In genomic region chr9:104748359-104749031, GRCh38 we compare ENCODE assay signal across 8 cellular contexts. TPM values are rescaled to one million over a fixed set of nuclear protein-coding genes. Genes with fewer than 3 reads are reported as not detected.
DNase-seq lines count a peak whose midpoint lies in the region; ATAC-seq and TF ChIP-seq lines count a peak whose summit lies in the region.

No MANE protein-coding gene starts in this region.

- H3K36me3 Mint-ChIP-seq in activated CD8-positive, alpha-beta T cell treated with anti-CD3 and anti-CD28 coated beads for 36 hours (ENCODE audit: low read depth), result peaks cover 9% of the 10 kb centered on the region

- H3K4me1 ChIP-seq in parathyroid adenoma, result no peaks in the 10 kb centered on the region

- H3K4me2 ChIP-seq in parathyroid adenoma (ENCODE audit: low read length), result peak overlapping the region; percentile 90

- H3K27ac ChIP-seq in parathyroid adenoma, result peak overlapping the region; percentile 86

- no peaks in the 10 kb centered on the region for H3K27me3 ChIP-seq in parathyroid adenoma (ENCODE audit: control insufficient read depth, insufficient read depth, low read length)

- H3K4me3 Mint-ChIP-seq in activated CD8-positive, alpha-beta T cell treated with anti-CD3 and anti-CD28 coated beads for 36 hours, result peak overlapping the region; percentile 88

- H3K9me3 Mint-ChIP-seq in activated CD8-positive, alpha-beta T cell treated with anti-CD3 and anti-CD28 coated beads for 36 hours, result no peaks in the 10 kb centered on the region

- no peaks in the 10 kb centered on the region for H3K79me2 ChIP-seq in parathyroid adenoma

- ATAC-seq in HG03378 (IDR thresholded peaks at IDR 0.05; ENCODE audit: unreplicated experiment), result peak; percentile 0
- no peak for ATAC-seq in activated CD8-positive, alpha-beta T cell treated with anti-CD3 and anti-CD28 coated beads for 36 hours

- TF ChIP-seq CTCF in activated CD8-positive, alpha-beta T cell treated with anti-CD3 and anti-CD28 coated beads for 36 hours (IDR thresholded peaks at IDR 0.05), result no peak
- no peak for TF ChIP-seq CTCF in parathyroid adenoma (IDR thresholded peaks at IDR 0.05)

- H3K9ac ChIP-seq in parathyroid adenoma, result peak overlapping the region; percentile 37

- POLR2A ChIA-PET in activated CD8-positive, alpha-beta T cell treated with anti-CD3 and anti-CD28 coated beads for 36 hours (lab: Charles Lee), result interaction anchor here (1.0 kb wide), 1 partner anchor 655 kb away, joined by 4 read pairs; the partner anchor contains the start of gene SMC2

- intact Hi-C loops in activated CD8-positive, alpha-beta T cell treated with anti-CD3 and anti-CD28 coated beads for 36 hours (cut with micrococcal nuclease), result no loop called here

- peak overlapping the region; percentile 99 for H3K27ac Mint-ChIP-seq in activated CD8-positive, alpha-beta T cell treated with anti-CD3 and anti-CD28 coated beads for 36 hours

- peak overlapping the region; percentile 94 for H2AFZ ChIP-seq in parathyroid adenoma

- H3K4me1 Mint-ChIP-seq in activated CD8-positive, alpha-beta T cell treated with anti-CD3 and anti-CD28 coated beads for 36 hours (ENCODE audit: low read depth), result peaks cover 9% of the 10 kb centered on the region

- H3K27me3 Mint-ChIP-seq in activated CD8-positive, alpha-beta T cell treated with anti-CD3 and anti-CD28 coated beads for 36 hours, result no peaks in the 10 kb centered on the region

- peak overlapping the region; percentile 95 for H3K4me3 ChIP-seq in parathyroid adenoma (ENCODE audit: low read depth, low read length)

- no peaks in the 10 kb centered on the region for H3K9me3 ChIP-seq in parathyroid adenoma (ENCODE audit: control insufficient read depth, low read length)

- CTCF ChIA-PET in activated CD8-positive, alpha-beta T cell treated with anti-CD3 and anti-CD28 coated beads for 36 hours (lab: Charles Lee), result interaction anchor here (1.1 kb wide), 2 partner anchors 15 to 26 kb away, joined by 3 read pairs; partner anchors contain the start of gene NIPSNAP3B

- H3K36me3 ChIP-seq in parathyroid adenoma (ENCODE audit: control insufficient read depth, insufficient read depth, low read length), result no peaks in the 10 kb centered on the region

- DNase-seq in NCI-H82 (lab: John Stamatoyannopoulos, UW) (peak; percentile 33), NCI-H82 treated with DMSO at 0.1 percent for 48 hours (lab: John Stamatoyannopoulos, UW; ENCODE audit: unreplicated experiment) (no peak), glomerular visceral epithelial cell (ENCODE audit: extremely low spot score) (peak; percentile 20), CD1c-positive myeloid dendritic cell (ENCODE audit: extremely low spot score) (no peak), OCI-M2 (lab: John Stamatoyannopoulos, UW; ENCODE audit: unreplicated experiment) (no peak)
- no peak for DNase-seq in activated CD8-positive, alpha-beta T cell treated with anti-CD3 and anti-CD28 coated beads for 36 hours

RNA-seq across cellular contexts. Expression of gene NIPSNAP3A, which starts 1.0 kb away (rescaled TPM):
- total RNA-seq in activated CD8-positive, alpha-beta T cell treated with anti-CD3 and anti-CD28 coated beads for 36 hours, result 10 to 100 TPM; 12.2 to 12.4 TPM

RNA-seq across cellular contexts. Expression of gene NIPSNAP3B, which starts 15.4 kb away (rescaled TPM):
- total RNA-seq in activated CD8-positive, alpha-beta T cell treated with anti-CD3 and anti-CD28 coated beads for 36 hours, result under 1 TPM; 0.45 to 0.63 TPM

RNA-seq across cellular contexts. Expression of gene OR13D1, which starts 54.2 kb away (rescaled TPM):
- total RNA-seq in activated CD8-positive, alpha-beta T cell treated with anti-CD3 and anti-CD28 coated beads for 36 hours, result not detected

Comparison
In these comparisons a context has a peak if more than half of its experiments do, and no peak if none do; other contexts are left out.
1. DNase-seq: peak in NCI-H82 (single experiment) and glomerular visceral epithelial cell (single experiment); none in NCI-H82 treated with DMSO at 0.1 percent for 48 hours (single experiment), activated CD8-positive, alpha-beta T cell treated with anti-CD3 and anti-CD28 coated beads for 36 hours (single experiment), CD1c-positive myeloid dendritic cell (single experiment) and OCI-M2 (single experiment).